In the genomic region with DNA sequence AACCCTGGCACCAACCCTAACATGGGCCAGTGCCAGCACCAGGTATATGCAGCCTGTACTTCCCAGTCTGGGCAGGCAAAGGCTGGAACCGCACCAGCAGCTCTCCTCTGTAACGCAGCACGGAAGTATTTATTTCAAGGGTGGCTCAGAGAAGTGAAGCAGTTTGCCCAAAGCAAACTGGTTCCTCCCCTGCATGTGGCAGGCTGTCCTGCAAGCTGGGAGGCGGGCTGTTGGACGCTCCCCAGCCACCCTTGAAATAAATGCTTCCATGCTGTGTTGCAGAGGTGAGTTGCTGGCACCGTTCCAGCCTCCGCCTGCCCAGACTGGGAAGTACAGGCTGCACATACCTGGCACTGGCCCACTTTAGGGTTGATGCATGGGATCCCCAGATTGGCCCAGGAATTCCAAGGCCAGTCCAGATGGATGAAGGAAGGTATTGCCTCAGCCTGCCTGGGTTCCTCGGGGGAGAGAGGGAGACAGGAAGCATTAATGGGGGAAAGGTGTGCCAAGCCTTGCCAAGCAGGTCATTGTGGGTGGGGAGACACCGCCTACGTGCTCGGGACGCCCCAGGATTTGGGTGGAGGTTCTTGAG, we compare ENCODE assay signal across 8 cellular contexts. TPM values are rescaled to one million over a fixed set of nuclear protein-coding genes. Genes with fewer than 3 reads are reported as not detected.
DNase-seq lines count a peak whose midpoint lies in the region; ATAC-seq and TF ChIP-seq lines count a peak whose summit lies in the region.

No MANE protein-coding gene starts in this region.

- DNase-seq in Right ventricle myocardium superior (peak; percentile 50), right atrium auricular region (ENCODE audit: low spot score) (no peak), T-helper 17 cell (no peak), left colon (peak; percentile 90 to 91), ureter (ENCODE audit: low spot score) (peak; percentile 84), cortex of kidney (lab: John Stamatoyannopoulos, UW) (no peak), islet precursor cell (no peak)

- TF ChIP-seq CTCF in right atrium auricular region (IDR thresholded peaks at IDR 0.05): no peak

- H3K27me3 Mint-ChIP-seq in T-helper 17 cell: no peaks in the 10 kb centered on the region

- no peaks in the 10 kb centered on the region for H3K27me3 ChIP-seq in right atrium auricular region

- peaks cover 38% of the 10 kb centered on the region for H3K4me1 Mint-ChIP-seq in T-helper 17 cell

- H3K27ac ChIP-seq in right atrium auricular region: no peak overlapping the region

- H3K4me1 ChIP-seq in right atrium auricular region: peaks cover 0 to 26% of the 10 kb centered on the region in 2 donors

- no peaks in the 10 kb centered on the region for H3K9me3 ChIP-seq in right atrium auricular region
- H3K9me3 ChIP-seq in T-helper 17 cell (ENCODE audit: control insufficient read depth, low read length, poor library complexity, severe bottlenecking): no peaks in the 10 kb centered on the region

- peak; percentile 53 for ATAC-seq in Right ventricle myocardium superior (ENCODE audit: poor library complexity)
- no peak for ATAC-seq in T-helper 17 cell
- ATAC-seq in left colon: peak; percentile 79
- no peak for ATAC-seq in HG03571 (IDR thresholded peaks at IDR 0.05; ENCODE audit: unreplicated experiment)

- peak overlapping the region; percentile 90 for H3K27ac Mint-ChIP-seq in T-helper 17 cell

- H3K36me3 ChIP-seq in right atrium auricular region: no peaks in the 10 kb centered on the region

- H3K36me3 Mint-ChIP-seq in T-helper 17 cell (ENCODE audit: low read depth): no peaks in the 10 kb centered on the region

- intact Hi-C loops in Right ventricle myocardium superior (cut with DNase I): no loop called here
- intact Hi-C loops in left colon (cut with DNase I, micrococcal nuclease): no loop called here

- no peak overlapping the region for H3K4me3 Mint-ChIP-seq in T-helper 17 cell

- no peak overlapping the region for H3K4me3 ChIP-seq in right atrium auricular region

RNA-seq across cellular contexts. Expression of gene PPARD, which starts 49.8 kb away (rescaled TPM):
- total RNA-seq in Right ventricle myocardium superior (12.8 TPM), right atrium auricular region (10 to 100 TPM; 11.0 to 14.8 TPM), T-helper 17 cell (10 to 100 TPM; 25.0 to 29.9 TPM), left colon (10 to 100 TPM; 36.0 to 68.0 TPM), ureter (31.2 TPM)

RNA-seq across cellular contexts. Expression of gene FANCE, which starts 59.9 kb away (rescaled TPM):
- 3.4 TPM for total RNA-seq in Right ventricle myocardium superior
- total RNA-seq in right atrium auricular region: 1 to 10 TPM; 3.4 to 3.5 TPM
- 1 to 10 TPM; 3.7 to 4.5 TPM for total RNA-seq in T-helper 17 cell
- total RNA-seq in left colon: 1 to 10 TPM; 3.8 to 4.9 TPM
- total RNA-seq in ureter: 5.5 TPM

Comparison
In these comparisons a context has a peak if more than half of its experiments do, and no peak if none do; other contexts are left out.
1. DNase-seq: peak in Right ventricle myocardium superior (single experiment), left colon (2 of 2) and ureter (single experiment); none in right atrium auricular region (single experiment), T-helper 17 cell (0 of 3), cortex of kidney (single experiment) and islet precursor cell (single experiment).
2. ATAC-seq: peak in Right ventricle myocardium superior (single experiment) and left colon (single experiment); none in T-helper 17 cell (single experiment) and HG03571 (single experiment).